10 cellular contexts compared by ENCODE assay signal in the genomic region with DNA sequence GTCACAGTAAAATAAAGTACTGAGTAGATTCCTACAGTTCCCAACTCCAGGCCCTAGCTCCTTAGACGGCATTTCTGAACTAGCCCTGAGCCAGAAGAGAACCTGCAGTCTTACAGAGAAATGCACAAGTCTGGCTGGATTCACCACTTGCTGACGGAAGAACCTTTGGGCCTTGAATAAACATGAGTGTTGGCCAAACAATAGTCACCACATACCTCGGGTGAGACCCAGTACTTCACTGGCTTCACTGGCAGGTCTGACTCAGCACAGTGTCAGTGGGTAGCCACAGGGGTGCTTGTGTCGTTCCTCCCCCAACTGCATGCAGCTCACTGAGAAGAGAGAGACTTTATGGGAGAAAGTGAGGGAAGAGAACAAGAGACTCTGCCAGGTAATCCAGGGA.
DNase-seq lines count a peak whose midpoint lies in the region; ATAC-seq, FAIRE-seq and TF ChIP-seq lines count a peak whose summit lies in the region.
"Had no signal": no experiment of that assay in that cellular context is flagged by ENCODE, and none has a peak within 500 bp of the region (broad histone marks: within the 10 kb centered on the region; RNA-seq: fewer than 3 reads in every experiment).

No MANE protein-coding gene starts in this region.

- TF ChIP-seq CTCF in RWPE2 (IDR thresholded peaks at IDR 0.05; ENCODE audit: poor library complexity, severe bottlenecking) (no peak), fibroblast of pulmonary artery (IDR thresholded peaks at IDR 0.05; ENCODE audit: low read length, missing control alignments) (no peak), left ventricle myocardium inferior (IDR thresholded peaks at IDR 0.05; ENCODE audit: borderline replicate concordance) (no peak)

- peak overlapping the region; percentile 6 for H3K9ac ChIP-seq in skeletal muscle satellite cell (ENCODE audit: low read depth, low read length)

- H3K4me1 ChIP-seq in RWPE2 (ENCODE audit: insufficient read depth, poor library complexity, severe bottlenecking) (peaks cover 3% of the 10 kb centered on the region), skeletal muscle satellite cell (ENCODE audit: control insufficient read depth, insufficient read depth, low read length) (peaks cover 32% of the 10 kb centered on the region), left ventricle myocardium inferior (no peaks in the 10 kb centered on the region)

- peak; percentile 100 for FAIRE-seq in H54 (lab: Jason Lieb, UNC)

- H3K27me3 ChIP-seq in RWPE2 (ENCODE audit: insufficient read depth, poor library complexity, severe bottlenecking) (no peaks in the 10 kb centered on the region), skeletal muscle satellite cell (ENCODE audit: control insufficient read depth, insufficient read depth, low read length) (no peaks in the 10 kb centered on the region), left ventricle myocardium inferior (ENCODE audit: low read depth) (no peaks in the 10 kb centered on the region)

- H3K27ac ChIP-seq in RWPE2 (ENCODE audit: poor library complexity, severe bottlenecking) (peak overlapping the region; percentile 6), left ventricle myocardium inferior (replicated peaks) (no peak overlapping the region)

- intact Hi-C loops in left ventricle myocardium inferior (cut with micrococcal nuclease), result no loop called here

- peak; percentile 60 for DNase-seq in H54 (ENCODE audit: insufficient read length, low spot score)
- DNase-seq in RWPE2 (ENCODE audit: low spot score), result peak; percentile 80
- peak; percentile 96 for DNase-seq in fibroblast of pulmonary artery (ENCODE audit: low read depth)
- DNase-seq in left ventricle myocardium inferior, result no peak
- DNase-seq in KG1 (lab: John Stamatoyannopoulos, UW), result no peak
- no peak for DNase-seq in UCSD-AML1 (lab: John Stamatoyannopoulos, UW; ENCODE audit: unreplicated experiment)
- DNase-seq: activated T-cell treated with anti-CD3 and anti-CD28 coated beads, Interleukin-2, amount 50 U/mL, for 4 hours; left cardiac atrium; T-helper 9 cell had no signal

- H3K4me3 ChIP-seq in RWPE2 (ENCODE audit: severe bottlenecking) (no peak overlapping the region), fibroblast of pulmonary artery (replicated peaks; ENCODE audit: low read depth, low read length) (no peak overlapping the region), skeletal muscle satellite cell (ENCODE audit: low read length) (peak overlapping the region; percentile 1), left ventricle myocardium inferior (no peak overlapping the region)

- peak overlapping the region; percentile 54 for H3K4me2 ChIP-seq in skeletal muscle satellite cell (ENCODE audit: low read length)

- no peaks in the 10 kb centered on the region for H3K36me3 ChIP-seq in RWPE2 (ENCODE audit: low read depth)
- H3K36me3 ChIP-seq in skeletal muscle satellite cell (ENCODE audit: insufficient read depth, low read length), result no peaks in the 10 kb centered on the region
- peaks cover 31% of the 10 kb centered on the region for H3K36me3 ChIP-seq in left ventricle myocardium inferior

- H3K9me3 ChIP-seq in RWPE2 (ENCODE audit: severe bottlenecking) (no peaks in the 10 kb centered on the region), skeletal muscle satellite cell (replicated peaks; ENCODE audit: low read length) (no peaks in the 10 kb centered on the region), left ventricle myocardium inferior (replicated peaks) (peaks cover 8% of the 10 kb centered on the region)

- TF ChIP-seq POLR2A in H54 (IDR thresholded peaks at IDR 0.05; ENCODE audit: low read depth, low read length), result no peak

- ATAC-seq in RWPE2 (ENCODE audit: low read depth), result peak; percentile 100
- ATAC-seq: activated T-cell treated with anti-CD3 and anti-CD28 coated beads, Interleukin-2, amount 50 U/mL, for 4 hours; left cardiac atrium had no signal

Comparison
In these comparisons a context has a peak if more than half of its experiments do, and no peak if none do; other contexts are left out.
1. DNase-seq: peak in H54 (single experiment), RWPE2 (single experiment) and fibroblast of pulmonary artery (single experiment); none in left ventricle myocardium inferior (single experiment), KG1 (single experiment) and UCSD-AML1 (single experiment).